Comparison of ENCODE assay signal across 13 cellular contexts in genomic region chr2:40658917-40659316, GRCh38.
A peak's percentile ranks its signal among the peaks of the same experiment; 100 is the strongest.
DNase-seq lines count a peak whose midpoint lies in the region; ATAC-seq and TF ChIP-seq lines count a peak whose summit lies in the region.
"Had no signal": no experiment of that assay in that cellular context is flagged by ENCODE, and none has a peak within 500 bp of the region (broad histone marks: within the 10 kb centered on the region; RNA-seq: fewer than 3 reads in every experiment).

No MANE protein-coding gene starts in this region.

- H3K4me3 ChIP-seq in H7 (ENCODE audit: insufficient read depth, low read depth, low read length), result no peak overlapping the region
- no peak overlapping the region for H3K4me3 ChIP-seq in epithelial cell of esophagus (ENCODE audit: low read length)
- H3K4me3 ChIP-seq in neuronal stem cell (ENCODE audit: low read length in 2 of 2), result no peak overlapping the region
- no peak overlapping the region for H3K4me3 ChIP-seq in upper lobe of left lung
- H3K4me3 ChIP-seq: stomach had no signal

- no peak overlapping the region for H3K23ac ChIP-seq in neuronal stem cell (ENCODE audit: low read depth, low read length, poor library complexity)

- H3K27me3 ChIP-seq in H7 (ENCODE audit: control insufficient read depth, insufficient read depth, low read length) (no peaks in the 10 kb centered on the region), neuronal stem cell (ENCODE audit: control insufficient read depth in 3 of 3, insufficient read depth in 3 of 3, low read depth in 1 of 3, low read length in 3 of 3) (no peaks in the 10 kb centered on the region), upper lobe of left lung (no peaks in the 10 kb centered on the region)
- H3K27me3 ChIP-seq: stomach had no signal

- H3K4ac ChIP-seq in neuronal stem cell (ENCODE audit: low read length), result no peak overlapping the region

- no peak overlapping the region for H3K9ac ChIP-seq in neuronal stem cell (ENCODE audit: low read depth, low read length, poor library complexity)

- peak; percentile 1 for DNase-seq in H7
- DNase-seq in RWPE1 (ENCODE audit: low spot score), result peak; percentile 10
- peak; percentile 40 for DNase-seq in epithelial cell of esophagus (ENCODE audit: low read depth)
- peak; percentile 40 for DNase-seq in neuronal stem cell (ENCODE audit: low spot score)
- no peak for DNase-seq in activated CD8-positive, alpha-beta memory T cell treated with anti-CD3 and anti-CD28 coated beads for 24 hours
- no peak for DNase-seq in upper lobe of left lung
- DNase-seq: activated CD4-positive, alpha-beta T cell treated with anti-CD3 and anti-CD28 coated beads, Interleukin-2, amount 10 ng/mL, durations not matched to agents 7 days and 5 days; activated effector memory CD4-positive, alpha-beta T cell treated with Interleukin-2 at 50 U/mL for 16 hours; cortex of kidney; NCI-H1417 treated with DMSO at 0.1 percent for 48 hours; NCI-H69; stomach had no signal

- no peak overlapping the region for H3K18ac ChIP-seq in neuronal stem cell (ENCODE audit: low read length)

- TF ChIP-seq CTCF in RWPE1 (conservative IDR thresholded peaks at IDR 0.05; ENCODE audit: low read depth) (no peak), epithelial cell of esophagus (IDR thresholded peaks at IDR 0.05; ENCODE audit: insufficient read depth, low read depth, low read length, missing control alignments) (no peak), upper lobe of left lung (IDR thresholded peaks at IDR 0.05) (no peak)

- no peak overlapping the region for H2BK15ac ChIP-seq in neuronal stem cell (ENCODE audit: low read length)

- H3K9me3 ChIP-seq in neuronal stem cell (replicated peaks in 1 of 2; ENCODE audit: control insufficient read depth in 2 of 2, insufficient read depth in 1 of 2, low read depth in 1 of 2, low read length in 2 of 2), result no peaks in the 10 kb centered on the region
- H3K9me3 ChIP-seq in upper lobe of left lung, result no peaks in the 10 kb centered on the region
- H3K9me3 ChIP-seq: stomach had no signal

- no peak overlapping the region for H2BK12ac ChIP-seq in neuronal stem cell (ENCODE audit: low read length)

- no peak for TF ChIP-seq EP300 in upper lobe of left lung (IDR thresholded peaks at IDR 0.05)

- no peak overlapping the region for H2AK5ac ChIP-seq in neuronal stem cell (ENCODE audit: low read depth, low read length)

- no peak overlapping the region for H2BK120ac ChIP-seq in neuronal stem cell (ENCODE audit: low read depth, low read length)

- H3K4me1 ChIP-seq in neuronal stem cell (ENCODE audit: control insufficient read depth in 2 of 2, insufficient read depth in 1 of 2, low read depth in 1 of 2, low read length in 2 of 2) (no peaks in the 10 kb centered on the region), upper lobe of left lung (no peaks in the 10 kb centered on the region)
- H3K4me1 ChIP-seq: stomach had no signal

- no peaks in the 10 kb centered on the region for H3K36me3 ChIP-seq in H7 (replicated peaks; ENCODE audit: control insufficient read depth, insufficient read depth, low read length)
- H3K36me3 ChIP-seq in neuronal stem cell (replicated peaks in 1 of 2; ENCODE audit: control insufficient read depth in 2 of 2, insufficient read depth in 2 of 2, low read length in 2 of 2), result no peaks in the 10 kb centered on the region
- H3K36me3 ChIP-seq in upper lobe of left lung, result no peaks in the 10 kb centered on the region
- H3K36me3 ChIP-seq: stomach had no signal

- no peak for ATAC-seq in activated CD4-positive, CD25-positive, alpha-beta regulatory T cell treated with anti-CD3 and anti-CD28 coated beads, Interleukin-2, amount 50 U/mL, for 24 hours
- no peak for ATAC-seq in upper lobe of left lung (ENCODE audit: low FRiP score in 2 of 2)

- no peak for TF ChIP-seq POLR2A in upper lobe of left lung (IDR thresholded peaks at IDR 0.05)

- WGBS in neuronal stem cell (ENCODE audit: extremely low coverage in 2 of 2, insufficient read length in 2 of 2, insufficient replicate concordance in 1 of 2), 2 donors, result no CpG with 5 or more reads among the region's 1 CpG
- 27 to 50% methylated on average over 1 of the region's 1 CpG for WGBS in upper lobe of left lung, 2 donors

- CTCF ChIA-PET in RWPE1 (lab: Yijun Ruan, JAX), result no interaction called here

- H3K27ac ChIP-seq in RWPE1 (no peak overlapping the region), neuronal stem cell (replicated peaks; ENCODE audit: low read length) (no peak overlapping the region), upper lobe of left lung (no peak overlapping the region)
- H3K27ac ChIP-seq: stomach had no signal

- H3K4me2 ChIP-seq in neuronal stem cell (ENCODE audit: insufficient read depth, low read length, poor library complexity, severe bottlenecking), result no peak overlapping the region

- H2BK5ac ChIP-seq in neuronal stem cell (ENCODE audit: low read length), result no peak overlapping the region

- POLR2A ChIA-PET in RWPE1 (lab: Yijun Ruan, JAX; ENCODE audit: low non-redundant PET), result no interaction called here

- no peak overlapping the region for H2AFZ ChIP-seq in neuronal stem cell (ENCODE audit: low read length)

- no peak overlapping the region for H3K14ac ChIP-seq in neuronal stem cell (ENCODE audit: low read length)

- no peaks in the 10 kb centered on the region for H3K79me1 ChIP-seq in neuronal stem cell (ENCODE audit: low read depth, low read length)

- H4K8ac ChIP-seq in neuronal stem cell (ENCODE audit: low read depth, low read length), result no peak overlapping the region

- H4K91ac ChIP-seq in neuronal stem cell (ENCODE audit: low read depth, low read length, poor library complexity), result no peak overlapping the region

Comparison
In these comparisons a context has a peak if more than half of its experiments do, and no peak if none do; other contexts are left out.
1. DNase-seq: peak in H7 (single experiment), RWPE1 (single experiment), epithelial cell of esophagus (single experiment) and neuronal stem cell (single experiment); none in activated CD8-positive, alpha-beta memory T cell treated with anti-CD3 and anti-CD28 coated beads for 24 hours (single experiment) and upper lobe of left lung (0 of 2).